In the genomic region with DNA sequence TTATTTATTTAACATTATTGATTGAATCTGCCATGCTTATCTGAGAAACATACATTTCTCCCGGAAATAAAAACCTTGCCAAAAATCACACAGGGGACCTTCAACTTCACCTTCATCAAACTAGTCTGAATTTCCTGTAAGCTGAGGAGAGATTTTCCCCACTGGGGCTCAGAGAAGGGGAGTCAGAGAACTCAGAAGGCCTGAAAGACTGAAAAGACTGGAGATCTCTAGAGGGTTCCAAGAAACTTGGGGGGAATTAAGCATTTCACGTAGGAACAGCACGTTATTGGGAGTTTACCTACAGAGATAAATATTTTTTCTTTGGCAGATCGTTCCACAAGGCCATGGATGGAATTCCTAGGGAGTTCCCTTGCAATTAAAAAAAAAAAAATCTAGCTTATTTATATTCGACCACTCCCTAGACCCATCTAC, we compare ENCODE assay signal across 8 cellular contexts. TPM values are rescaled to one million over a fixed set of nuclear protein-coding genes. Genes with fewer than 3 reads are reported as not detected.
DNase-seq lines count a peak whose midpoint lies in the region; ATAC-seq lines count a peak whose summit lies in the region.

No MANE protein-coding gene starts in this region.

- peak overlapping the region; percentile 87 for H3K27ac ChIP-seq in thymus (ENCODE audit: low read depth)

- no peak for DNase-seq in activated naive CD4-positive, alpha-beta T cell treated with Interleukin-2 at 50 U/mL for 16 hours
- DNase-seq in activated naive CD8-positive, alpha-beta T cell treated with anti-CD3 and anti-CD28 coated beads, Interleukin-2, amount 50 U/mL, for 24 hours, result no peak
- DNase-seq in left colon (no peak), HK-2 (ENCODE audit: unreplicated experiment) (no peak)
- no peak for DNase-seq in stimulated activated naive CD4-positive, alpha-beta T cell treated with Interleukin-2 at 50 U/mL for 16 hours (lab: John Stamatoyannopoulos, UW)
- no peak for DNase-seq in stimulated activated CD4-positive, alpha-beta T cell treated with anti-CD3 and anti-CD28 coated beads, Interleukin-4, amount 100 ng/mL, for 1 hour

- peak overlapping the region; percentile 89 for H3K4me3 ChIP-seq in thymus (ENCODE audit: low read length)

- peak overlapping the region; percentile 100 for H3K27ac Mint-ChIP-seq in activated naive CD4-positive, alpha-beta T cell treated with anti-CD3 and anti-CD28 coated beads, Interleukin-2, amount 50 U/mL, for 24 hours
- H3K27ac Mint-ChIP-seq in activated naive CD8-positive, alpha-beta T cell treated with anti-CD3 and anti-CD28 coated beads, Interleukin-2, amount 50 U/mL, for 24 hours, result peak overlapping the region; percentile 99

- peaks cover 6% of the 10 kb centered on the region for H3K36me3 Mint-ChIP-seq in activated naive CD4-positive, alpha-beta T cell treated with anti-CD3 and anti-CD28 coated beads, Interleukin-2, amount 50 U/mL, for 24 hours
- H3K36me3 Mint-ChIP-seq in activated naive CD8-positive, alpha-beta T cell treated with anti-CD3 and anti-CD28 coated beads, Interleukin-2, amount 50 U/mL, for 24 hours (ENCODE audit: low read depth), result peaks cover 34% of the 10 kb centered on the region

- ATAC-seq in activated naive CD8-positive, alpha-beta T cell treated with anti-CD3 and anti-CD28 coated beads, Interleukin-2, amount 50 U/mL, for 24 hours, result no peak
- peak; percentile 12 for ATAC-seq in left colon

- no peaks in the 10 kb centered on the region for H3K27me3 ChIP-seq in thymus (ENCODE audit: control insufficient read depth, insufficient read depth)

- 4% methylated on average over 5 of the region's 5 CpGs for WGBS in thymus

- intact Hi-C loops in left colon (cut with DNase I, micrococcal nuclease), result no loop called here

- no peaks in the 10 kb centered on the region for H3K27me3 Mint-ChIP-seq in activated naive CD4-positive, alpha-beta T cell treated with anti-CD3 and anti-CD28 coated beads, Interleukin-2, amount 50 U/mL, for 24 hours
- H3K27me3 Mint-ChIP-seq in activated naive CD8-positive, alpha-beta T cell treated with anti-CD3 and anti-CD28 coated beads, Interleukin-2, amount 50 U/mL, for 24 hours, result peaks cover 7% of the 10 kb centered on the region

- peak overlapping the region; percentile 100 for H3K4me3 Mint-ChIP-seq in activated naive CD4-positive, alpha-beta T cell treated with anti-CD3 and anti-CD28 coated beads, Interleukin-2, amount 50 U/mL, for 24 hours
- peak overlapping the region; percentile 97 for H3K4me3 Mint-ChIP-seq in activated naive CD8-positive, alpha-beta T cell treated with anti-CD3 and anti-CD28 coated beads, Interleukin-2, amount 50 U/mL, for 24 hours

- H3K36me3 ChIP-seq in thymus (ENCODE audit: control insufficient read depth, insufficient read depth), result no peaks in the 10 kb centered on the region

- peaks cover 25% of the 10 kb centered on the region for H3K4me1 Mint-ChIP-seq in activated naive CD4-positive, alpha-beta T cell treated with anti-CD3 and anti-CD28 coated beads, Interleukin-2, amount 50 U/mL, for 24 hours
- H3K4me1 Mint-ChIP-seq in activated naive CD8-positive, alpha-beta T cell treated with anti-CD3 and anti-CD28 coated beads, Interleukin-2, amount 50 U/mL, for 24 hours, result peaks cover 36% of the 10 kb centered on the region

- peaks cover 11% of the 10 kb centered on the region for H3K4me1 ChIP-seq in thymus (ENCODE audit: control insufficient read depth, insufficient read depth, low read length)

- no peaks in the 10 kb centered on the region for H3K9me3 ChIP-seq in thymus (ENCODE audit: control insufficient read depth)

- H3K9me3 Mint-ChIP-seq in activated naive CD4-positive, alpha-beta T cell treated with anti-CD3 and anti-CD28 coated beads, Interleukin-2, amount 50 U/mL, for 24 hours, result no peaks in the 10 kb centered on the region
- no peaks in the 10 kb centered on the region for H3K9me3 Mint-ChIP-seq in activated naive CD8-positive, alpha-beta T cell treated with anti-CD3 and anti-CD28 coated beads, Interleukin-2, amount 50 U/mL, for 24 hours

RNA-seq across cellular contexts. Expression of a gene that starts 0.5 kb away (rescaled TPM):
- 10 to 100 TPM; 25.9 to 33.4 TPM for total RNA-seq in left colon
- 70.9 TPM for polyA plus RNA-seq in thymus
